Comparison of ENCODE assay signal across 9 cellular contexts in genomic region chr11:110433393-110434333, GRCh38.
A peak's percentile ranks its signal among the peaks of the same experiment; 100 is the strongest.
DNase-seq lines count a peak whose midpoint lies in the region; ATAC-seq, FAIRE-seq and TF ChIP-seq lines count a peak whose summit lies in the region.
"Had no signal": no experiment of that assay in that cellular context is flagged by ENCODE, and none has a peak within 500 bp of the region (broad histone marks: within the 10 kb centered on the region; RNA-seq: fewer than 3 reads in every experiment).

No MANE protein-coding gene starts in this region.

- no peaks in the 10 kb centered on the region for H3K9me3 Mint-ChIP-seq in nephron

- peak overlapping the region; percentile 14 to 40 (median 34) for H3K27ac Mint-ChIP-seq in nephron

- H3K36me3 Mint-ChIP-seq in nephron (ENCODE audit: low read depth): peaks cover 25% of the 10 kb centered on the region

- H3K4me3 ChIP-seq in GM06990 (replicated peaks; ENCODE audit: low read depth, low read length): no peak overlapping the region
- H3K4me3 ChIP-seq in choroid plexus epithelial cell (ENCODE audit: low read depth, low read length): no peak overlapping the region
- H3K4me3 ChIP-seq: HAP-1 had no signal

- H3K4me1 Mint-ChIP-seq in nephron: peaks cover 31% of the 10 kb centered on the region

- FAIRE-seq in A204.1 (lab: Jason Lieb, UNC): peak; percentile 95

- ATAC-seq in GM19452 (IDR thresholded peaks at IDR 0.05; ENCODE audit: unreplicated experiment) (no peak), HG03432 (IDR thresholded peaks at IDR 0.05; ENCODE audit: unreplicated experiment) (no peak)

- H3K4me3 Mint-ChIP-seq in nephron: peak overlapping the region; percentile 9 to 35 (median 14)

- TF ChIP-seq CTCF in GM06990 (IDR thresholded peaks at IDR 0.05; ENCODE audit: insufficient read depth, low read length, poor library complexity, severe bottlenecking): peak; percentile 42
- peak; percentile 53 for TF ChIP-seq CTCF in choroid plexus epithelial cell (conservative IDR thresholded peaks at IDR 0.05; ENCODE audit: low read depth, low read length)
- peak; percentile 50 to 66 (median 57) for TF ChIP-seq CTCF in nephron (IDR thresholded peaks at IDR 0.05; ENCODE audit: unreplicated experiment in 3 of 3)

- DNase-seq in GM06990 (ENCODE audit: extremely low read depth, insufficient read length): no peak
- peak; percentile 67 for DNase-seq in NCI-H69 (lab: John Stamatoyannopoulos, UW)
- DNase-seq in choroid plexus epithelial cell (ENCODE audit: low read depth): peak; percentile 55
- DNase-seq in stimulated activated CD4-positive, alpha-beta T cell treated with anti-CD3 and anti-CD28 coated beads, Interleukin-1b, Interleukin-23, amount 100 ng/mL, for 48 hours: no peak

- H3K27me3 Mint-ChIP-seq in nephron (ENCODE audit: low read depth): no peaks in the 10 kb centered on the region

- no peaks in the 10 kb centered on the region; the same call in 1 of the 2 replicates for H3K36me3 ChIP-seq in GM06990 (ENCODE audit: control insufficient read depth, insufficient read depth, low read length)

- H3K27me3 ChIP-seq in GM06990 (replicated peaks; ENCODE audit: control insufficient read depth, insufficient read depth, low read length): no peaks in the 10 kb centered on the region

Comparison
In these comparisons a context has a peak if more than half of its experiments do, and no peak if none do; other contexts are left out.
1. DNase-seq: peak in NCI-H69 (single experiment) and choroid plexus epithelial cell (single experiment); none in GM06990 (single experiment) and stimulated activated CD4-positive, alpha-beta T cell treated with anti-CD3 and anti-CD28 coated beads, Interleukin-1b, Interleukin-23, amount 100 ng/mL, for 48 hours (single experiment).
2. Peak in every context shown above with its lines, with median percentiles within 50 percentile points of each other: CTCF ChIP-seq.